Comparison of ENCODE assay signal across 18 cellular contexts in genomic region chr12:65537978-65538377, GRCh38.
DNase-seq lines count a peak whose midpoint lies in the region; ATAC-seq and TF ChIP-seq lines count a peak whose summit lies in the region.
"Had no signal": no experiment of that assay in that cellular context is flagged by ENCODE, and none has a peak within 500 bp of the region (broad histone marks: within the 10 kb centered on the region; RNA-seq: fewer than 3 reads in every experiment).

No MANE protein-coding gene starts in this region.

- no peak overlapping the region for H3K4me2 ChIP-seq in fibroblast of lung (ENCODE audit: extremely low read depth, insufficient read depth, low read length)
- H3K4me2 ChIP-seq in osteoblast (ENCODE audit: insufficient read depth, low read length): peak overlapping the region; percentile 22

- intact Hi-C loops in A673 (cut with micrococcal nuclease; ENCODE audit: unreplicated experiment): no loop called here

- H3K36me3 ChIP-seq in RWPE2 (ENCODE audit: low read depth) (no peaks in the 10 kb centered on the region), fibroblast of lung (ENCODE audit: control insufficient read depth, insufficient read depth, low read length) (no peaks in the 10 kb centered on the region), osteoblast (ENCODE audit: insufficient read depth, low read length) (no peaks in the 10 kb centered on the region), A673 (ENCODE audit: insufficient read depth, low read length, poor library complexity, severe bottlenecking) (no peaks in the 10 kb centered on the region)
- H3K36me3 ChIP-seq: colonic mucosa had no signal

- H3K27ac ChIP-seq in RWPE2 (ENCODE audit: poor library complexity, severe bottlenecking): peak overlapping the region; percentile 96
- H3K27ac ChIP-seq in fibroblast of lung (ENCODE audit: insufficient read depth, low read length): peak overlapping the region; percentile 75
- H3K27ac ChIP-seq in osteoblast (ENCODE audit: low read depth, low read length): peak overlapping the region; percentile 95
- no peak overlapping the region for H3K27ac ChIP-seq in A673 (ENCODE audit: low read depth, low read length, poor library complexity, severe bottlenecking)

- CTCF ChIA-PET in A673 (lab: Charles Lee): no interaction called here

- TF ChIP-seq CTCF in RWPE2 (IDR thresholded peaks at IDR 0.05; ENCODE audit: poor library complexity, severe bottlenecking) (no peak), fibroblast of lung (conservative IDR thresholded peaks at IDR 0.05 in 1 of 2, IDR thresholded peaks at IDR 0.05 in 1 of 2; ENCODE audit: low read depth in 1 of 2, low read length in 2 of 2) (no peak), osteoblast (IDR thresholded peaks at IDR 0.05; ENCODE audit: extremely low read depth, low read depth, low read length) (no peak), A673 (conservative IDR thresholded peaks at IDR 0.05; ENCODE audit: low read depth, low read length) (no peak)

- ATAC-seq in RWPE2 (ENCODE audit: low read depth): no peak
- ATAC-seq: activated CD4-positive, alpha-beta T cell treated with anti-CD3 and anti-CD28 coated beads for 36 hours; natural killer cell; stimulated activated naive B cell treated with anti-CD40 and anti-IgM and Interleukin-4, amounts not matched to agents 10 μg/mL and 1 μg/mL and 100 μg/mL, for 72 hours had no signal

- H3K79me2 ChIP-seq in fibroblast of lung (ENCODE audit: control insufficient read depth, insufficient read depth, low read length): no peaks in the 10 kb centered on the region
- H3K79me2 ChIP-seq in osteoblast (ENCODE audit: insufficient read depth, low read length): no peaks in the 10 kb centered on the region

- DNase-seq in EH (ENCODE audit: low read depth): peak; percentile 54
- DNase-seq in RWPE2 (ENCODE audit: low spot score): no peak
- DNase-seq in fibroblast of lung (ENCODE audit: low read depth in 2 of 2): no peak
- no peak for DNase-seq in osteoblast (ENCODE audit: insufficient read length, low spot score, missing footprints)
- DNase-seq in activated gamma-delta T cell (lab: John Stamatoyannopoulos, UW): no peak
- DNase-seq in A673 (ENCODE audit: low spot score): no peak
- no peak for DNase-seq in SIG-M5 treated with dmso at 0.1 percent for 504 hours (lab: John Stamatoyannopoulos, UW; ENCODE audit: unreplicated experiment)
- DNase-seq in activated CD8-positive, alpha-beta memory T cell treated with anti-CD3 and anti-CD28 coated beads for 24 hours: no peak
- DNase-seq: activated CD4-positive, alpha-beta T cell treated with anti-CD3 and anti-CD28 coated beads for 36 hours; colonic mucosa; foreskin melanocyte; H9; natural killer cell; NCI-H1092; NCI-H2081 treated with DMSO at 0.1 percent for 48 hours; NCI-H446 treated with DMSO at 0.1 percent for 48 hours; stimulated activated CD4-positive, alpha-beta T cell treated with anti-CD3 and anti-CD28 coated beads, Interleukin-1b, Interleukin-23, amount 100 ng/mL, for 48 hours; stimulated activated naive B cell treated with anti-CD40 and anti-IgM and Interleukin-4, amounts not matched to agents 10 μg/mL and 1 μg/mL and 100 μg/mL, for 72 hours had no signal

- POLR2A ChIA-PET in A673 (lab: Charles Lee; ENCODE audit: low non-redundant PET): no interaction called here

- H3K27me3 ChIP-seq in RWPE2 (ENCODE audit: insufficient read depth, poor library complexity, severe bottlenecking): no peaks in the 10 kb centered on the region
- H3K27me3 ChIP-seq in fibroblast of lung (ENCODE audit: control insufficient read depth, insufficient read depth, low read length): no peaks in the 10 kb centered on the region
- H3K27me3 ChIP-seq in osteoblast (ENCODE audit: insufficient read depth, low read length): no peaks in the 10 kb centered on the region
- no peaks in the 10 kb centered on the region for H3K27me3 ChIP-seq in A673 (replicated peaks; ENCODE audit: insufficient read depth, low read depth, low read length, poor library complexity)
- H3K27me3 ChIP-seq: colonic mucosa had no signal

- no peaks in the 10 kb centered on the region for H4K20me1 ChIP-seq in fibroblast of lung (ENCODE audit: control insufficient read depth, extremely low read depth, insufficient read depth, low read length)
- H4K20me1 ChIP-seq in osteoblast (ENCODE audit: insufficient read depth, low read length): no peaks in the 10 kb centered on the region

- H3K4me1 ChIP-seq in RWPE2 (ENCODE audit: insufficient read depth, poor library complexity, severe bottlenecking): peaks cover 36% of the 10 kb centered on the region
- peaks cover 21% of the 10 kb centered on the region for H3K4me1 ChIP-seq in fibroblast of lung (ENCODE audit: control insufficient read depth, extremely low read depth, insufficient read depth, low read length)
- H3K4me1 ChIP-seq in osteoblast (ENCODE audit: insufficient read depth, low read length): peaks cover 50% of the 10 kb centered on the region
- peaks cover 6% of the 10 kb centered on the region for H3K4me1 ChIP-seq in A673 (ENCODE audit: insufficient read depth, low read length, poor library complexity, severe bottlenecking)
- H3K4me1 ChIP-seq: colonic mucosa had no signal

- peaks cover 14% of the 10 kb centered on the region for H3K9me3 ChIP-seq in RWPE2 (ENCODE audit: severe bottlenecking)
- H3K9me3 ChIP-seq in fibroblast of lung (ENCODE audit: control insufficient read depth, insufficient read depth, low read depth, low read length): no peaks in the 10 kb centered on the region
- peaks cover 14% of the 10 kb centered on the region for H3K9me3 ChIP-seq in osteoblast (ENCODE audit: low read depth, low read length)
- H3K9me3 ChIP-seq in A673 (ENCODE audit: low read depth, low read length, poor library complexity, severe bottlenecking): peaks cover 30% of the 10 kb centered on the region
- H3K9me3 ChIP-seq: colonic mucosa had no signal

- H3K4me3 ChIP-seq in RWPE2 (ENCODE audit: severe bottlenecking): no peak overlapping the region
- no peak overlapping the region for H3K4me3 ChIP-seq in fibroblast of lung (replicated peaks in 1 of 4; ENCODE audit: control extremely low read depth in 1 of 4, insufficient read depth in 1 of 4, low read depth in 3 of 4, low read length in 4 of 4)
- H3K4me3 ChIP-seq in osteoblast (ENCODE audit: insufficient read depth, low read length): no peak overlapping the region
- no peak overlapping the region for H3K4me3 ChIP-seq in A673 (ENCODE audit: low read depth, low read length, poor library complexity, severe bottlenecking)
- H3K4me3 ChIP-seq: colonic mucosa had no signal

- H2AFZ ChIP-seq in fibroblast of lung (ENCODE audit: low read length) (no peak overlapping the region), osteoblast (ENCODE audit: low read length) (no peak overlapping the region)

- H3K9ac ChIP-seq in fibroblast of lung (ENCODE audit: insufficient read depth, low read length): no peak overlapping the region

- no TSS peak for BruUV-seq in A673 (replicated peaks; lab: Mats Ljungman, UMichigan)
